In the genomic region with DNA sequence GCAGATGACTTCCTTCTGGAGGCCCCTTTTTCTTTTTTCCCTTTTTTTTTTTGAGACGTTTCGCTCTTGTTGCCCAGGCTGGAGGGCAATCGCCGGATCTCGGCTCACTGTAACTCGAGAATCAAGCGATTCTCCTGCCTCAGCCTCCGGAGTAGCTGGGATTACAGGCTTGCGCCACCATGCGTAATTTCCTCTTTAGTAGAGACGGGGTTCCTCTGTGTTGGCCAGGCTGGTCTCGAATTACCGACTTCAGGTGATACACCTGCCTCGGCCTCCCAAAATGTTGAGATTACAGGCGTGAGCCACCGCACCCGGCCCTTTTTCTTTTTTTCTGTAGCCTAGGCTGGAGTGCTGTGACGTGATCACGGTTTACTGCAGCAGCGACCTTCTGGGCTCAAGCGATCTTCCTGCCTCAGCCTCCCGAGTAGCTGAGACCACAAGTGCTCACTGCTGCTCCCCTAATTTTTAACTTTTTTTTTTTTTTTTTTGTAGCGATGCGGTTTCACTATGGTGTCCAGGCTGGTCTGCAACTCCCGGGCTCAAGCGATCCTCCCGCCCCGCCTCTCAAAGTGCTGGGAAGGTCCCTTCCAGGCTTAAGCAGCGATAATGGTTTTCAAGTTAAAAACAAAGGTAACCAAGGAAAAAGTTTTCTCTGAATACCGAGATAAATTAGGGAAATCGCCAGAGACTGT, we compare ENCODE assay signal across 8 cellular contexts. TPM values are rescaled to one million over a fixed set of nuclear protein-coding genes. Genes with fewer than 3 reads are reported as not detected.
DNase-seq lines count a peak whose midpoint lies in the region; ATAC-seq, FAIRE-seq and TF ChIP-seq lines count a peak whose summit lies in the region.

No MANE protein-coding gene starts in this region.

- 1% methylated on average over 26 of the region's 31 CpGs for WGBS in mammary epithelial cell (ENCODE audit: low coverage, missing lambda C conversion rate)
- 0 to 1% (median 1%) methylated on average over 31 of the region's 31 CpGs for WGBS in small intestine, 3 donors

- in situ Hi-C loops in mammary epithelial cell (cut with MboI; ENCODE audit: low sequenced_read_pairs in 2 of 2) = no loop called here

- H3K27ac ChIP-seq in mammary epithelial cell (ENCODE audit: insufficient read depth, low read depth, low read length) = peak overlapping the region; percentile 87
- peak overlapping the region; percentile 92 to 97 for H3K27ac ChIP-seq in small intestine (ENCODE audit: low read depth in 1 of 2, low read length in 1 of 2)

- H3K36me3 ChIP-seq in mammary epithelial cell (ENCODE audit: insufficient read depth, low read length) (peaks cover 7% of the 10 kb centered on the region), small intestine (ENCODE audit: control insufficient read depth in 2 of 2, insufficient read depth in 2 of 2, low read length in 2 of 2) (no peaks in the 10 kb centered on the region)

- BruUV-seq in Calu3 (replicated peaks; lab: Mats Ljungman, UMichigan) = TSS peak; percentile 83
- TSS peak; percentile 65 for BruUV-seq in mammary epithelial cell (replicated peaks; lab: Mats Ljungman, UMichigan)

- H3K9me3 ChIP-seq in mammary epithelial cell (replicated peaks; ENCODE audit: insufficient read depth, low read length) = no peaks in the 10 kb centered on the region
- no peaks in the 10 kb centered on the region for H3K9me3 ChIP-seq in small intestine (ENCODE audit: control insufficient read depth, low read depth)

- peak overlapping the region; percentile 95 for H3K9ac ChIP-seq in mammary epithelial cell (ENCODE audit: insufficient read depth, low read length)

- CTCF ChIA-PET in Calu3 (lab: Charles Lee) (interaction anchor here (1.1 to 2.5 kb wide), 4 partner anchors 11 to 86 kb away, joined by 3 to 15 read pairs (median 5); partner anchors contain the start of genes AP1G1 and ZNF821), mammary epithelial cell (lab: Charles Lee; ENCODE audit: low non-redundant PET) (no interaction called here)

- H3K9me3 Mint-ChIP-seq in Calu3 (ENCODE audit: low read depth, unreplicated experiment) (no peaks in the 10 kb centered on the region), IgD-negative memory B cell (no peaks in the 10 kb centered on the region)

- peak overlapping the region; percentile 95 for H2AFZ ChIP-seq in mammary epithelial cell (ENCODE audit: low read depth, low read length)

- H3K4me3 ChIP-seq in mammary epithelial cell (replicated peaks in 1 of 3; ENCODE audit: insufficient read depth in 1 of 3, low read depth in 2 of 3, low read length in 3 of 3) = peak overlapping the region; percentile 85 to 96 (median 87)
- H3K4me3 ChIP-seq in small intestine (ENCODE audit: low read depth in 1 of 2, low read length in 2 of 2) = peak overlapping the region; percentile 63 to 81

- no peaks in the 10 kb centered on the region for H3K27me3 Mint-ChIP-seq in Calu3 (ENCODE audit: unreplicated experiment)
- no peaks in the 10 kb centered on the region for H3K27me3 Mint-ChIP-seq in IgD-negative memory B cell

- intact Hi-C loops in Calu3 (cut with micrococcal nuclease; ENCODE audit: unreplicated experiment) = loop anchor here (2.0 to 10.0 kb wide), 3 partner anchors 32 to 90 kb away; partner anchors contain the start of gene AP1G1
- intact Hi-C loops in mammary epithelial cell (cut with micrococcal nuclease) = no loop called here

- peaks cover 41% of the 10 kb centered on the region for H3K79me2 ChIP-seq in mammary epithelial cell (ENCODE audit: insufficient read depth, low read length)

- no peak for FAIRE-seq in small intestine (lab: Jason Lieb, UNC)

- H3K27ac Mint-ChIP-seq in Calu3 (ENCODE audit: unreplicated experiment) = peak overlapping the region; percentile 85
- peak overlapping the region; percentile 94 to 98 (median 98) for H3K27ac Mint-ChIP-seq in IgD-negative memory B cell

- DNase-seq in Calu3 (peak; percentile 63), T-helper 2 cell (peak in 3 of 5 experiments; percentile 29 to 57 (median 31)), mammary epithelial cell (peak; percentile 73), iris pigment epithelial cell (ENCODE audit: low read depth) (peak; percentile 84), small intestine (peak; percentile 54), epidermal melanocyte (ENCODE audit: insufficient read length, low spot score) (no peak)

- H3K4me1 Mint-ChIP-seq in Calu3 (ENCODE audit: low read depth, unreplicated experiment) (peaks cover 9% of the 10 kb centered on the region), IgD-negative memory B cell (peaks cover 13 to 21% (median 14%) of the 10 kb centered on the region in 3 donors)

- no peaks in the 10 kb centered on the region for H3K27me3 ChIP-seq in mammary epithelial cell (ENCODE audit: insufficient read depth, low read length)
- no peaks in the 10 kb centered on the region for H3K27me3 ChIP-seq in small intestine (ENCODE audit: control insufficient read depth in 2 of 2, insufficient read depth in 2 of 2, low read length in 2 of 2)

- dilution Hi-C loops in mammary epithelial cell (cut with HindIII; ENCODE audit: low sequenced_read_pairs) = no loop called here

- TF ChIP-seq CTCF in Calu3 (IDR thresholded peaks at IDR 0.05; ENCODE audit: unreplicated experiment) = no peak
- no peak for TF ChIP-seq CTCF in mammary epithelial cell (conservative IDR thresholded peaks at IDR 0.05 in 1 of 2, IDR thresholded peaks at IDR 0.05 in 1 of 2; ENCODE audit: extremely low read depth in 1 of 2, insufficient read depth in 1 of 2, low read depth in 1 of 2, low read length in 2 of 2)

- peak overlapping the region; percentile 82 for H3K4me3 Mint-ChIP-seq in Calu3 (ENCODE audit: low read depth, unreplicated experiment)
- peak overlapping the region; percentile 97 to 99 (median 98) for H3K4me3 Mint-ChIP-seq in IgD-negative memory B cell

- peak; percentile 18 for ATAC-seq in GM19455 (IDR thresholded peaks at IDR 0.05; ENCODE audit: unreplicated experiment)

- peaks cover 57% of the 10 kb centered on the region for H3K36me3 Mint-ChIP-seq in Calu3 (ENCODE audit: insufficient read depth, unreplicated experiment)
- H3K36me3 Mint-ChIP-seq in IgD-negative memory B cell = peaks cover 3% of the 10 kb centered on the region

- H3K4me2 ChIP-seq in mammary epithelial cell (ENCODE audit: insufficient read depth, low read depth, low read length) = peak overlapping the region; percentile 96

- H3K4me1 ChIP-seq in mammary epithelial cell (ENCODE audit: insufficient read depth, low read length) = peaks cover 15% of the 10 kb centered on the region
- H3K4me1 ChIP-seq in small intestine (ENCODE audit: control insufficient read depth in 2 of 2, insufficient read depth in 1 of 2, low read depth in 1 of 2, low read length in 1 of 2) = peaks cover 0 to 15% of the 10 kb centered on the region in 2 donors

- H4K20me1 ChIP-seq in mammary epithelial cell (ENCODE audit: insufficient read depth, low read length) = no peaks in the 10 kb centered on the region

RNA-seq across cellular contexts. Expression of gene IST1, which starts 1.0 kb away (rescaled TPM):
- total RNA-seq in Calu3 (2022) (252 and 269 TPM in 2 replicates), mammary epithelial cell (100 to 1,000 TPM; 123 to 203 TPM)
- polyA plus RNA-seq in IgD-negative memory B cell (161 TPM), mammary epithelial cell (134 TPM), small intestine (100 to 1,000 TPM; 112 to 158 (median 152) TPM)
- 98.4 TPM for polyA minus RNA-seq in mammary epithelial cell

RNA-seq across cellular contexts. Expression of gene ZNF821, which starts 10.4 kb away (rescaled TPM):
- total RNA-seq in Calu3 (2022) (12.3 and 13.1 TPM in 2 replicates), mammary epithelial cell (1 to 10 TPM; 5.6 to 6.2 TPM)
- polyA plus RNA-seq in IgD-negative memory B cell (34.3 TPM), mammary epithelial cell (3.0 TPM), small intestine (10 to 100 TPM in 2 of 3 donors, 1 to 10 TPM in 1; 7.2 to 15.7 (median 10.3) TPM)
- polyA minus RNA-seq in mammary epithelial cell = not detected

RNA-seq across cellular contexts. Expression of gene ATXN1L, which starts 48.6 kb away (rescaled TPM):
- total RNA-seq in Calu3 (2022) (44.1 and 48.1 TPM in 2 replicates), mammary epithelial cell (10 to 100 TPM; 15.5 to 16.7 TPM)
- polyA plus RNA-seq in IgD-negative memory B cell (5.4 TPM), mammary epithelial cell (10.4 TPM), small intestine (10 to 100 TPM in 1 of 3 donors, 1 to 10 TPM in 2; 4.3 to 10.8 (median 4.5) TPM)
- 15.9 TPM for polyA minus RNA-seq in mammary epithelial cell
